ENCODE assay signal across 9 cellular contexts in genomic region chr1:116544588-116545358, GRCh38. TPM values are rescaled to one million over a fixed set of nuclear protein-coding genes. Genes with fewer than 3 reads are reported as not detected.
DNase-seq lines count a peak whose midpoint lies in the region; ATAC-seq and TF ChIP-seq lines count a peak whose summit lies in the region.
"Had no signal": no experiment of that assay in that cellular context is flagged by ENCODE, and none has a peak within 500 bp of the region (broad histone marks: within the 10 kb centered on the region; RNA-seq: fewer than 3 reads in every experiment).

No MANE protein-coding gene starts in this region.

- no peak overlapping the region for H3K4me3 ChIP-seq in left ventricle myocardium inferior

- ATAC-seq in GM18519 (IDR thresholded peaks at IDR 0.05; ENCODE audit: low FRiP score, unreplicated experiment) = peak; percentile 36
- ATAC-seq in GM21529 (IDR thresholded peaks at IDR 0.05; ENCODE audit: unreplicated experiment) = peak; percentile 52
- peak; percentile 48 for ATAC-seq in HG03460 (IDR thresholded peaks at IDR 0.05; ENCODE audit: unreplicated experiment)
- peak; percentile 17 for ATAC-seq in esophagus mucosa
- ATAC-seq in GM21526 (IDR thresholded peaks at IDR 0.05; ENCODE audit: low FRiP score, unreplicated experiment) = no peak

- intact Hi-C loops in left ventricle myocardium inferior (cut with micrococcal nuclease) = no loop called here

- no peaks in the 10 kb centered on the region for H3K27me3 ChIP-seq in left ventricle myocardium inferior (ENCODE audit: low read depth)

- no peak overlapping the region for H3K27ac ChIP-seq in left ventricle myocardium inferior (replicated peaks)
- H3K27ac ChIP-seq: KMS-11 had no signal

- TF ChIP-seq CTCF in left ventricle myocardium inferior (IDR thresholded peaks at IDR 0.05; ENCODE audit: borderline replicate concordance) = no peak

- H3K9me3 ChIP-seq in left ventricle myocardium inferior (replicated peaks) = no peaks in the 10 kb centered on the region

- H3K4me1 ChIP-seq in left ventricle myocardium inferior = peaks cover 24% of the 10 kb centered on the region

- H3K36me3 ChIP-seq in left ventricle myocardium inferior = peaks cover 36% of the 10 kb centered on the region

- DNase-seq in germinal center (ENCODE audit: low spot score) (no peak), left ventricle myocardium inferior (no peak), NCI-H1048 (lab: John Stamatoyannopoulos, UW) (no peak)

RNA-seq across cellular contexts. Expression of gene CD58, which starts 26.1 kb away (rescaled TPM):
- total RNA-seq in esophagus mucosa (19.8 TPM), left ventricle myocardium inferior (32.2 TPM)
